22 cellular contexts compared by ENCODE assay signal in genomic region chr9:123448247-123448646, GRCh38.
"Had no signal": no experiment of that assay in that cellular context is flagged by ENCODE, and none has a peak within 500 bp of the region (broad histone marks: within the 10 kb centered on the region; RNA-seq: fewer than 3 reads in every experiment).

No MANE protein-coding gene starts in this region.

- DNase-seq: effector memory CD8-positive, alpha-beta T cell; esophagus squamous epithelium; foreskin fibroblast; glutamatergic neuron; immature natural killer cell; left ventricle myocardium inferior; lower lobe of right lung; midbrain; psoas muscle; retina; sigmoid colon; stimulated activated CD4-positive, alpha-beta T cell treated with anti-CD3 and anti-CD28 coated beads, Interleukin-12 subunit alpha, Interleukin-12 subunit beta, amount 100 ng/mL, for 4 hours; stimulated activated naive CD4-positive, alpha-beta T cell; stomach; substantia nigra; trophoblast cell had no signal

- H3K27ac Mint-ChIP-seq: dendritic cell treated with granulocyte-macrophage colony-stimulating factor and Interleukin-4, amounts not matched to agents 40 ng/mL and 50 ng/mL, for 4 days; effector memory CD8-positive, alpha-beta T cell; immature natural killer cell; memory B cell; natural killer cell treated with Interleukin-12 subunit alpha and Interleukin-12 subunit beta and Interleukin-15 and Interleukin-18, amount 100 ng/mL, for 72 hours had no signal

- H3K27ac ChIP-seq: esophagus squamous epithelium, gastroesophageal sphincter, left ventricle myocardium inferior, lower lobe of right lung, parathyroid adenoma, psoas muscle, sigmoid colon, skin epidermis, stomach had no signal

- H3K4me1 ChIP-seq: esophagus squamous epithelium, lower lobe of right lung, parathyroid adenoma, psoas muscle, sigmoid colon, stomach had no signal

- H3K4me1 Mint-ChIP-seq: immature natural killer cell, memory B cell had no signal

- H3K36me3 Mint-ChIP-seq: natural killer cell treated with Interleukin-12 subunit alpha and Interleukin-12 subunit beta and Interleukin-15 and Interleukin-18, amount 100 ng/mL, for 72 hours had no signal

- H3K9me3 ChIP-seq: esophagus squamous epithelium, gastroesophageal sphincter, left ventricle myocardium inferior, lower lobe of right lung, psoas muscle, sigmoid colon, stomach had no signal

- H3K4me3 Mint-ChIP-seq: dendritic cell treated with granulocyte-macrophage colony-stimulating factor and Interleukin-4, amounts not matched to agents 40 ng/mL and 50 ng/mL, for 4 days; effector memory CD8-positive, alpha-beta T cell; immature natural killer cell; memory B cell; natural killer cell treated with Interleukin-12 subunit alpha and Interleukin-12 subunit beta and Interleukin-15 and Interleukin-18, amount 100 ng/mL, for 72 hours had no signal

- H3K27me3 ChIP-seq: esophagus squamous epithelium, gastroesophageal sphincter, sigmoid colon, stomach had no signal

- H3K9me3 Mint-ChIP-seq: dendritic cell treated with granulocyte-macrophage colony-stimulating factor and Interleukin-4, amounts not matched to agents 40 ng/mL and 50 ng/mL, for 4 days; effector memory CD8-positive, alpha-beta T cell; immature natural killer cell; memory B cell; natural killer cell treated with Interleukin-12 subunit alpha and Interleukin-12 subunit beta and Interleukin-15 and Interleukin-18, amount 100 ng/mL, for 72 hours had no signal

- ATAC-seq: effector memory CD8-positive, alpha-beta T cell; gastroesophageal sphincter; lower lobe of right lung; natural killer cell treated with Interleukin-12 subunit alpha and Interleukin-12 subunit beta and Interleukin-15 and Interleukin-18, amount 100 ng/mL, for 72 hours; psoas muscle had no signal

- H3K4me3 ChIP-seq: esophagus squamous epithelium, gastroesophageal sphincter, left ventricle myocardium inferior, lower lobe of right lung, psoas muscle, sigmoid colon, skin epidermis, stomach had no signal

- H3K27me3 Mint-ChIP-seq: dendritic cell treated with granulocyte-macrophage colony-stimulating factor and Interleukin-4, amounts not matched to agents 40 ng/mL and 50 ng/mL, for 4 days; effector memory CD8-positive, alpha-beta T cell; memory B cell; natural killer cell treated with Interleukin-12 subunit alpha and Interleukin-12 subunit beta and Interleukin-15 and Interleukin-18, amount 100 ng/mL, for 72 hours had no signal
